In the genomic region with DNA sequence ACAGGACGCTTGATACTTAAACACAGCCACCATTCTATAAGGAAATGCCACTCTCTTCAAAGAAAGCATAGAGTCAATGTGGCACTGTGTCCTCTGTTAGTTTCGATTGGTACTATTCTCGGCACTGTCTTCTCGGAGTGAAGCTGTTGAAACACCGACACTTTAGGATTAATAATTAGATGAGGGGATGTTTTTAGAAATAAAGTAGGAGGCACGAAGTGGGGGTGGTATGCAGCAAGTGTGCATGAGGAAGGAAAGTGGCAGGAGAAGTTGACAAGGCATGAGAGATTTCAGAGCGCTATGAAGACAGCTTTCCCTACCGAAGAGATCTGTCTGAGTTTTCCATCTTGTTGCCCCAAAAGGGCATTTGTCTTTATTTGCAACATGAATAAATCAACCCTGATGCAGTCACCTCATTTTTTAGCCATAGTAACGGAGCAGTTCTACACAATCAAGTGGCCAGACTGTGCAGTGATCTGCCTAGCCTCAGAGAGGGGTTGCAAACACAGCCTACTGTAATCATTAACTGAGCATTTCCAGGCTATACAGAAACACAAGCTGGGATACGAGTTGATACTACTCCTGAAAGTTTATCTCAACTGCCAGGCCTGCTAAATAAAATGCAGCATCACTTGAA, we compare ENCODE assay signal across 8 cellular contexts. TPM values are rescaled to one million over a fixed set of nuclear protein-coding genes. Genes with fewer than 3 reads are reported as not detected.
DNase-seq lines count a peak whose midpoint lies in the region; ATAC-seq and TF ChIP-seq lines count a peak whose summit lies in the region.

No MANE protein-coding gene starts in this region.

- 40 to 57% methylated on average over 10 of the region's 10 CpGs for WGBS in lower leg skin, 2 donors

- peaks cover 35% of the 10 kb centered on the region for H3K4me1 Mint-ChIP-seq in WTC11

- POLR2A ChIA-PET in WTC11 (lab: Charles Lee), result no interaction called here

- intact Hi-C loops in left cardiac atrium (cut with DNase I), result no loop called here
- intact Hi-C loops in lower leg skin (cut with DNase I; ENCODE audit: low total_unique reads), result no loop called here

- DNase-seq in NCI-H82 (lab: John Stamatoyannopoulos, UW) (peak; percentile 9), NCI-H82 treated with DMSO at 0.1 percent for 48 hours (lab: John Stamatoyannopoulos, UW; ENCODE audit: unreplicated experiment) (no peak), OCI-M1 (lab: John Stamatoyannopoulos, UW) (peak; percentile 88), left cardiac atrium (no peak), WTC11 (ENCODE audit: low spot score) (no peak), GM19238 (ENCODE audit: insufficient read length, low spot score) (no peak), lower leg skin (ENCODE audit: low spot score in 2 of 2) (no peak)
- DNase-seq in stimulated activated naive CD8-positive, alpha-beta T cell treated with anti-CD3 and anti-CD28 coated beads, Interleukin-15, Interleukin-2, amounts not matched to agents 100 U/mL and 50 U/mL, for 24 hours, result no peak

- ATAC-seq in left cardiac atrium, result peak; percentile 21 to 23
- ATAC-seq in stimulated activated naive CD8-positive, alpha-beta T cell treated with anti-CD3 and anti-CD28 coated beads, Interleukin-15, Interleukin-2, amounts not matched to agents 100 U/mL and 50 U/mL, for 24 hours, result peak; percentile 26
- no peak for ATAC-seq in WTC11

- H3K9me3 Mint-ChIP-seq in WTC11, result no peaks in the 10 kb centered on the region

- H3K27me3 Mint-ChIP-seq in WTC11 (ENCODE audit: low read depth), result no peaks in the 10 kb centered on the region

- TF ChIP-seq CTCF in WTC11 (IDR thresholded peaks at IDR 0.05) (no peak), lower leg skin (IDR thresholded peaks at IDR 0.05) (no peak)

- no peak overlapping the region for H3K27ac Mint-ChIP-seq in WTC11

- H3K4me3 Mint-ChIP-seq in WTC11, result no peak overlapping the region

- TF ChIP-seq POLR2A in lower leg skin (IDR thresholded peaks at IDR 0.05), result no peak

- H3K4me3 ChIP-seq in lower leg skin (ENCODE audit: low read depth, poor library complexity, severe bottlenecking), result no peak overlapping the region

- no peaks in the 10 kb centered on the region for H3K36me3 Mint-ChIP-seq in WTC11

- CTCF ChIA-PET in WTC11 (lab: Charles Lee), result no interaction called here

TF ChIP-seq in WTC11, 78 proteins besides CTCF, POLR2A, EP300 and RAD21:
- TF ChIP-seq, protein P1, sequence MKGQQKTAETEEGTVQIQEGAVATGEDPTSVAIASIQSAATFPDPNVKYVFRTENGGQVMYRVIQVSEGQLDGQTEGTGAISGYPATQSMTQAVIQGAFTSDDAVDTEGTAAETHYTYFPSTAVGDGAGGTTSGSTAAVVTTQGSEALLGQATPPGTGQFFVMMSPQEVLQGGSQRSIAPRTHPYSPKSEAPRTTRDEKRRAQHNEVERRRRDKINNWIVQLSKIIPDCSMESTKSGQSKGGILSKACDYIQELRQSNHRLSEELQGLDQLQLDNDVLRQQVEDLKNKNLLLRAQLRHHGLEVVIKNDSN (CRISPR knock-in tag; IDR thresholded peaks at IDR 0.05), result no peak
- TF ChIP-seq KAT7 (CRISPR knock-in tag; IDR thresholded peaks at IDR 0.05; ENCODE audit: borderline replicate concordance), result no peak
- TF ChIP-seq ZNF121 (CRISPR knock-in tag; IDR thresholded peaks at IDR 0.05), result no peak
- TF ChIP-seq, protein P2, sequence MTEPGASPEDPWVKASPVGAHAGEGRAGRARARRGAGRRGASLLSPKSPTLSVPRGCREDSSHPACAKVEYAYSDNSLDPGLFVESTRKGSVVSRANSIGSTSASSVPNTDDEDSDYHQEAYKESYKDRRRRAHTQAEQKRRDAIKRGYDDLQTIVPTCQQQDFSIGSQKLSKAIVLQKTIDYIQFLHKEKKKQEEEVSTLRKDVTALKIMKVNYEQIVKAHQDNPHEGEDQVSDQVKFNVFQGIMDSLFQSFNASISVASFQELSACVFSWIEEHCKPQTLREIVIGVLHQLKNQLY (CRISPR knock-in tag; IDR thresholded peaks at IDR 0.05), result no peak
- no peak for TF ChIP-seq SMAD4 (CRISPR knock-in tag; IDR thresholded peaks at IDR 0.05)
- TF ChIP-seq ZNF219 (CRISPR knock-in tag; IDR thresholded peaks at IDR 0.05; ENCODE audit: borderline replicate concordance), result no peak
- no peak for TF ChIP-seq ZNF232 (CRISPR knock-in tag; IDR thresholded peaks at IDR 0.05)
- no peak for TF ChIP-seq ZNF416 (CRISPR knock-in tag; IDR thresholded peaks at IDR 0.05)
- TF ChIP-seq, protein P3, sequence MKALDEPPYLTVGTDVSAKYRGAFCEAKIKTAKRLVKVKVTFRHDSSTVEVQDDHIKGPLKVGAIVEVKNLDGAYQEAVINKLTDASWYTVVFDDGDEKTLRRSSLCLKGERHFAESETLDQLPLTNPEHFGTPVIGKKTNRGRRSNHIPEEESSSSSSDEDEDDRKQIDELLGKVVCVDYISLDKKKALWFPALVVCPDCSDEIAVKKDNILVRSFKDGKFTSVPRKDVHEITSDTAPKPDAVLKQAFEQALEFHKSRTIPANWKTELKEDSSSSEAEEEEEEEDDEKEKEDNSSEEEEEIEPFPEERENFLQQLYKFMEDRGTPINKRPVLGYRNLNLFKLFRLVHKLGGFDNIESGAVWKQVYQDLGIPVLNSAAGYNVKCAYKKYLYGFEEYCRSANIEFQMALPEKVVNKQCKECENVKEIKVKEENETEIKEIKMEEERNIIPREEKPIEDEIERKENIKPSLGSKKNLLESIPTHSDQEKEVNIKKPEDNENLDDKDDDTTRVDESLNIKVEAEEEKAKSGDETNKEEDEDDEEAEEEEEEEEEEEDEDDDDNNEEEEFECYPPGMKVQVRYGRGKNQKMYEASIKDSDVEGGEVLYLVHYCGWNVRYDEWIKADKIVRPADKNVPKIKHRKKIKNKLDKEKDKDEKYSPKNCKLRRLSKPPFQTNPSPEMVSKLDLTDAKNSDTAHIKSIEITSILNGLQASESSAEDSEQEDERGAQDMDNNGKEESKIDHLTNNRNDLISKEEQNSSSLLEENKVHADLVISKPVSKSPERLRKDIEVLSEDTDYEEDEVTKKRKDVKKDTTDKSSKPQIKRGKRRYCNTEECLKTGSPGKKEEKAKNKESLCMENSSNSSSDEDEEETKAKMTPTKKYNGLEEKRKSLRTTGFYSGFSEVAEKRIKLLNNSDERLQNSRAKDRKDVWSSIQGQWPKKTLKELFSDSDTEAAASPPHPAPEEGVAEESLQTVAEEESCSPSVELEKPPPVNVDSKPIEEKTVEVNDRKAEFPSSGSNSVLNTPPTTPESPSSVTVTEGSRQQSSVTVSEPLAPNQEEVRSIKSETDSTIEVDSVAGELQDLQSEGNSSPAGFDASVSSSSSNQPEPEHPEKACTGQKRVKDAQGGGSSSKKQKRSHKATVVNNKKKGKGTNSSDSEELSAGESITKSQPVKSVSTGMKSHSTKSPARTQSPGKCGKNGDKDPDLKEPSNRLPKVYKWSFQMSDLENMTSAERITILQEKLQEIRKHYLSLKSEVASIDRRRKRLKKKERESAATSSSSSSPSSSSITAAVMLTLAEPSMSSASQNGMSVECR (CRISPR knock-in tag; IDR thresholded peaks at IDR 0.05; ENCODE audit: borderline replicate concordance), result no peak
- TF ChIP-seq FOXP1 (CRISPR knock-in tag; IDR thresholded peaks at IDR 0.05; ENCODE audit: borderline replicate concordance), result no peak
- TF ChIP-seq, protein P4, sequence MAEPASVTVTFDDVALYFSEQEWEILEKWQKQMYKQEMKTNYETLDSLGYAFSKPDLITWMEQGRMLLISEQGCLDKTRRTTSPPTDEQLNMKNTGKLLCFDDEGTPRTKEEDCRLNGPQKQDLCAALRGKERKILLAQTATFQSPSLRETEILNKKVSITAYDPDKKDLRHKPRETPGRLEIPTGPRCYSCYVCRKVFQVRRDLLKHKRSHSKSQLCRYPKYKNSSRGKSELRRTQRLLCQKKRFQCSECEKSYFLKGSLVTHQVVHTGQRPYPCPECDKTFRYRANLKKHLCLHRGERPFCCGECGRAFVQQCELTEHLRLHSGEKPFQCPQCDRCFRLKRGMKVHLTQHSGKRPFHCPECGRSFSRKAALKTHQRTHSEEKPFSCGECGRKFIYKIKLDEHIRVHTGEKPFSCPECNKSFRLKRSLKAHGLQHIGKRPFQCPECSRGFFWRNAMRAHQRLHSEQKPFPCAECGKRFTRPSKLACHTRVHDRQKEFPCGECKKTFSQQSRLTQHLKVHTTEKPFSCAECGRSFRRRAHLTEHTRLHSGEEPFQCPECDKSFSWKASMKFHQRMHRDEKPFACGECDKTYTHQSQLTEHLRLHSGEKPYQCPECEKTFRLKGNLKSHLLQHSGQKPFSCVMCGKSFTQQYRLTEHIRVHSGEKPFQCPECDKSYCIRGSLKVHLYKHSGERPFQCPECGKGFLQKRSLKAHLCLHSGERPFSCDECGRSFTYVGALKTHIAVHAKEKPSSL (CRISPR knock-in tag; conservative IDR thresholded peaks at IDR 0.05), result no peak
- TF ChIP-seq ZNF138 (CRISPR knock-in tag; conservative IDR thresholded peaks at IDR 0.05), result no peak
- no peak for TF ChIP-seq NFATC4 (CRISPR knock-in tag; IDR thresholded peaks at IDR 0.05)
- no peak for TF ChIP-seq ATF1 (CRISPR knock-in tag; IDR thresholded peaks at IDR 0.05)
- TF ChIP-seq GRHL2 (CRISPR knock-in tag; IDR thresholded peaks at IDR 0.05; ENCODE audit: insufficient replicate concordance, severe bottlenecking), result no peak
- TF ChIP-seq RORB (CRISPR knock-in tag; IDR thresholded peaks at IDR 0.05), result no peak
- TF ChIP-seq JAZF1 (CRISPR knock-in tag; IDR thresholded peaks at IDR 0.05), result no peak
- TF ChIP-seq, protein P5, sequence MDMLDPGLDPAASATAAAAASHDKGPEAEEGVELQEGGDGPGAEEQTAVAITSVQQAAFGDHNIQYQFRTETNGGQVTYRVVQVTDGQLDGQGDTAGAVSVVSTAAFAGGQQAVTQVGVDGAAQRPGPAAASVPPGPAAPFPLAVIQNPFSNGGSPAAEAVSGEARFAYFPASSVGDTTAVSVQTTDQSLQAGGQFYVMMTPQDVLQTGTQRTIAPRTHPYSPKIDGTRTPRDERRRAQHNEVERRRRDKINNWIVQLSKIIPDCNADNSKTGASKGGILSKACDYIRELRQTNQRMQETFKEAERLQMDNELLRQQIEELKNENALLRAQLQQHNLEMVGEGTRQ (CRISPR knock-in tag; IDR thresholded peaks at IDR 0.05), result no peak
- TF ChIP-seq RELA (CRISPR knock-in tag; IDR thresholded peaks at IDR 0.05; ENCODE audit: borderline replicate concordance), result no peak
- no peak for TF ChIP-seq ZNF423 (CRISPR knock-in tag; IDR thresholded peaks at IDR 0.05)
TF ChIP-seq in WTC11: peak in this region for 0.

RNA-seq across cellular contexts. Expression of a gene that starts 8.3 kb away (rescaled TPM):
- 1 to 10 TPM; 5.3 to 5.7 TPM for total RNA-seq in left cardiac atrium
- total RNA-seq in WTC11 (2021), result 1.5 to 2.0 TPM (median 1.5 TPM) in 3 replicates
- 1 to 10 TPM; 1.5 to 3.3 (median 1.8) TPM for total RNA-seq in lower leg skin

Comparison
In these comparisons a context has a peak if more than half of its experiments do, and no peak if none do; other contexts are left out.
1. DNase-seq: peak in NCI-H82 (single experiment) and OCI-M1 (single experiment); none in NCI-H82 treated with DMSO at 0.1 percent for 48 hours (single experiment), left cardiac atrium (single experiment), stimulated activated naive CD8-positive, alpha-beta T cell treated with anti-CD3 and anti-CD28 coated beads, Interleukin-15, Interleukin-2, amounts not matched to agents 100 U/mL and 50 U/mL, for 24 hours (single experiment), WTC11 (single experiment), GM19238 (single experiment) and lower leg skin (0 of 2).